In genomic region chr17:78597923-78598545, GRCh38 we compare ENCODE assay signal across 16 cellular contexts. TPM values are rescaled to one million over a fixed set of nuclear protein-coding genes. Genes with fewer than 3 reads are reported as not detected.
DNase-seq lines count a peak whose midpoint lies in the region; ATAC-seq and TF ChIP-seq lines count a peak whose summit lies in the region.
"Had no signal": no experiment of that assay in that cellular context is flagged by ENCODE, and none has a peak within 500 bp of the region (broad histone marks: within the 10 kb centered on the region; RNA-seq: fewer than 3 reads in every experiment).

No MANE protein-coding gene starts in this region.

- H3K4me1 Mint-ChIP-seq in activated T-helper 17 cell treated with anti-CD3 and anti-CD28 coated beads, Interleukin-2, amount 50 U/mL, for 72 hours = no peaks in the 10 kb centered on the region
- peaks cover 7% of the 10 kb centered on the region for H3K4me1 Mint-ChIP-seq in Caco-2 (ENCODE audit: low read depth, unreplicated experiment)

- H3K9me3 Mint-ChIP-seq in activated T-helper 17 cell treated with anti-CD3 and anti-CD28 coated beads, Interleukin-2, amount 50 U/mL, for 72 hours = no peaks in the 10 kb centered on the region
- no peaks in the 10 kb centered on the region for H3K9me3 Mint-ChIP-seq in Caco-2 (ENCODE audit: unreplicated experiment)
- H3K9me3 Mint-ChIP-seq: activated naive CD4-positive, alpha-beta T cell treated with anti-CD3 and anti-CD28 coated beads, Interleukin-2, amount 50 U/mL, for 72 hours; CD8-positive, alpha-beta T cell had no signal

- H3K27ac Mint-ChIP-seq in activated T-helper 17 cell treated with anti-CD3 and anti-CD28 coated beads, Interleukin-2, amount 50 U/mL, for 72 hours = no peak overlapping the region
- H3K27ac Mint-ChIP-seq in Caco-2 (ENCODE audit: unreplicated experiment) = no peak overlapping the region
- H3K27ac Mint-ChIP-seq: activated naive CD4-positive, alpha-beta T cell treated with anti-CD3 and anti-CD28 coated beads, Interleukin-2, amount 50 U/mL, for 72 hours; CD8-positive, alpha-beta T cell had no signal

- POLR2A ChIA-PET in Caco-2 (lab: Charles Lee) = interaction anchor here (0.6 kb wide), 1 partner anchor 640 kb away, joined by 3 read pairs; no protein-coding TSS in a partner anchor

- no peaks in the 10 kb centered on the region for H3K4me1 ChIP-seq in Caco-2
- H3K4me1 ChIP-seq: HAP-1 had no signal

- H3K27me3 ChIP-seq in Caco-2 (replicated peaks; ENCODE audit: control insufficient read depth, insufficient read depth, low read length) = no peaks in the 10 kb centered on the region

- H3K4me3 Mint-ChIP-seq in activated T-helper 17 cell treated with anti-CD3 and anti-CD28 coated beads, Interleukin-2, amount 50 U/mL, for 72 hours = no peak overlapping the region
- H3K4me3 Mint-ChIP-seq in Caco-2 (ENCODE audit: unreplicated experiment) = no peak overlapping the region
- H3K4me3 Mint-ChIP-seq: CD8-positive, alpha-beta T cell had no signal

- TF ChIP-seq CTCF in Caco-2 (IDR thresholded peaks at IDR 0.05; ENCODE audit: insufficient read depth in 1 of 2, low read depth in 1 of 2, low read length in 1 of 2, severe bottlenecking in 1 of 2, unreplicated experiment in 1 of 2) = no peak

- H3K9me3 ChIP-seq in Caco-2 = no peaks in the 10 kb centered on the region
- H3K9me3 ChIP-seq: HAP-1 had no signal

- H3K27me3 Mint-ChIP-seq in activated T-helper 17 cell treated with anti-CD3 and anti-CD28 coated beads, Interleukin-2, amount 50 U/mL, for 72 hours = no peaks in the 10 kb centered on the region
- H3K27me3 Mint-ChIP-seq in Caco-2 (ENCODE audit: insufficient read depth, unreplicated experiment) = no peaks in the 10 kb centered on the region

- no peak overlapping the region for H3K4me3 ChIP-seq in Caco-2 (ENCODE audit: low read depth, low read length)
- H3K4me3 ChIP-seq: HAP-1, lung had no signal

- peak; percentile 41 for DNase-seq in AG08395 (ENCODE audit: low spot score)
- peak; percentile 40 for DNase-seq in HCEC 1CT
- peak; percentile 5 for DNase-seq in kidney glomerular epithelial cell (lab: John Stamatoyannopoulos, UW)
- no peak for DNase-seq in Caco-2
- no peak for DNase-seq in OCI-M2 (lab: John Stamatoyannopoulos, UW; ENCODE audit: unreplicated experiment)
- DNase-seq: activated CD8-positive, alpha-beta memory T cell treated with anti-CD3 and anti-CD28 coated beads for 24 hours; CD8-positive, alpha-beta T cell; Karpas-422; NCI-H2171; stimulated activated naive CD4-positive, alpha-beta T cell had no signal

- intact Hi-C loops in Caco-2 (cut with micrococcal nuclease; ENCODE audit: unreplicated experiment) = no loop called here

- peak; percentile 53 for ATAC-seq in activated T-helper 17 cell treated with anti-CD3 and anti-CD28 coated beads, Interleukin-2, amount 50 U/mL, for 72 hours (replicated peaks)
- no peak for ATAC-seq in GM21526 (IDR thresholded peaks at IDR 0.05; ENCODE audit: low FRiP score, unreplicated experiment)
- ATAC-seq in HG03521 (IDR thresholded peaks at IDR 0.05; ENCODE audit: unreplicated experiment) = no peak
- ATAC-seq: activated naive CD4-positive, alpha-beta T cell treated with anti-CD3 and anti-CD28 coated beads, Interleukin-2, amount 50 U/mL, for 72 hours; CD8-positive, alpha-beta T cell had no signal

- CTCF ChIA-PET in Caco-2 (lab: Charles Lee) = interaction anchor here (0.6 to 1.0 kb wide), 2 partner anchors 101 to 237 kb away, joined by 3 read pairs; no protein-coding TSS in a partner anchor

- no peaks in the 10 kb centered on the region for H3K36me3 ChIP-seq in Caco-2 (ENCODE audit: control insufficient read depth, insufficient read depth, low read length)
- H3K36me3 ChIP-seq: HAP-1 had no signal

- BruUV-seq in Caco-2 (replicated peaks; lab: Mats Ljungman, UMichigan) = no TSS peak

- H3K36me3 Mint-ChIP-seq in activated T-helper 17 cell treated with anti-CD3 and anti-CD28 coated beads, Interleukin-2, amount 50 U/mL, for 72 hours (ENCODE audit: low read depth) = no peaks in the 10 kb centered on the region
- H3K36me3 Mint-ChIP-seq in Caco-2 (ENCODE audit: insufficient read depth, unreplicated experiment) = no peaks in the 10 kb centered on the region
- H3K36me3 Mint-ChIP-seq: activated naive CD4-positive, alpha-beta T cell treated with anti-CD3 and anti-CD28 coated beads, Interleukin-2, amount 50 U/mL, for 72 hours; CD8-positive, alpha-beta T cell had no signal

RNA-seq across cellular contexts. Expression of gene DNAH17, which starts 20.8 kb away (rescaled TPM):
- 1 to 10 TPM in 1 of 2 donors, under 1 TPM in 1; 0.73 to 1.2 TPM for total RNA-seq in activated T-helper 17 cell treated with anti-CD3 and anti-CD28 coated beads, Interleukin-2, amount 50 U/mL, for 72 hours
- total RNA-seq in Caco-2 (2022) = 0.23 and 0.32 TPM in 2 replicates

Comparison
In these comparisons a context has a peak if more than half of its experiments do, and no peak if none do; other contexts are left out.
1. DNase-seq: peak in AG08395 (single experiment), HCEC 1CT (single experiment) and kidney glomerular epithelial cell (single experiment); none in Caco-2 (0 of 2) and OCI-M2 (single experiment).